Comparison of ENCODE assay signal across 19 cellular contexts in genomic region chr1:147337040-147337439, GRCh38.
DNase-seq lines count a peak whose midpoint lies in the region; ATAC-seq and TF ChIP-seq lines count a peak whose summit lies in the region.
"Had no signal": no experiment of that assay in that cellular context is flagged by ENCODE, and none has a peak within 500 bp of the region (broad histone marks: within the 10 kb centered on the region; RNA-seq: fewer than 3 reads in every experiment).

No MANE protein-coding gene starts in this region.

- TF ChIP-seq POLR2A in GM18505 (IDR thresholded peaks at IDR 0.05; ENCODE audit: borderline replicate concordance, extremely low read depth, insufficient read depth, insufficient read length): no peak

- ATAC-seq in GM18505 (IDR thresholded peaks at IDR 0.05; ENCODE audit: unreplicated experiment): no peak
- ATAC-seq in HG03159 (IDR thresholded peaks at IDR 0.05; ENCODE audit: unreplicated experiment): no peak
- ATAC-seq: A549, upper lobe of right lung had no signal

- DNase-seq in NCI-H2227 (lab: John Stamatoyannopoulos, UW; ENCODE audit: unreplicated experiment) (peak; percentile 45), NCI-H2227 treated with DMSO at 0.1 percent for 48 hours (lab: John Stamatoyannopoulos, UW) (no peak), ecto neural progenitor cell (ENCODE audit: low spot score) (peak; percentile 55), inferior parietal cortex (ENCODE audit: extremely low spot score) (peak; percentile 45), C1 segment of cervical spinal cord (lab: John Stamatoyannopoulos, UW) (no peak)
- DNase-seq in stimulated activated CD4-positive, alpha-beta T cell treated with anti-CD3 and anti-CD28 coated beads, Interleukin-12 subunit alpha, Interleukin-12 subunit beta, amount 100 ng/mL, for 4 hours: no peak
- DNase-seq: activated CD4-positive, alpha-beta T cell treated with anti-CD3 and anti-CD28 coated beads, Interleukin-2, amount 50 U/mL, for 48 hours; activated naive CD4-positive, alpha-beta T cell; amniotic stem cell; erythroblast; islet precursor cell; NCI-H1417 treated with DMSO at 0.1 percent for 48 hours; NCI-H2171 treated with DMSO at 0.1 percent for 48 hours; stimulated activated CD4-positive, alpha-beta T cell treated with anti-CD3 and anti-CD28 coated beads, Interleukin-2, amount 100 ng/mL, for 24 hours; stomach; upper lobe of right lung had no signal

Comparison
In these comparisons a context has a peak if more than half of its experiments do, and no peak if none do; other contexts are left out.
1. DNase-seq: peak in NCI-H2227 (single experiment), ecto neural progenitor cell (single experiment) and inferior parietal cortex (single experiment); none in NCI-H2227 treated with DMSO at 0.1 percent for 48 hours (single experiment), C1 segment of cervical spinal cord (0 of 14) and stimulated activated CD4-positive, alpha-beta T cell treated with anti-CD3 and anti-CD28 coated beads, Interleukin-12 subunit alpha, Interleukin-12 subunit beta, amount 100 ng/mL, for 4 hours (single experiment).